ENCODE assay signal across 1 cellular context in genomic region chr7:726084-726853, GRCh38.
A peak's percentile ranks its signal among the peaks of the same experiment; 100 is the strongest.
TF ChIP-seq lines count a peak whose summit lies in the region.

Gene DNAAF5, plus strand, starts transcription at chr7:726699. Its CDS starts 22 bp downstream, at chr7:726721.

TF ChIP-seq in GM12878, 131 proteins besides CTCF, POLR2A, EP300 and RAD21 (continued from another document and continues in another):
- TF ChIP-seq, protein P1, sequence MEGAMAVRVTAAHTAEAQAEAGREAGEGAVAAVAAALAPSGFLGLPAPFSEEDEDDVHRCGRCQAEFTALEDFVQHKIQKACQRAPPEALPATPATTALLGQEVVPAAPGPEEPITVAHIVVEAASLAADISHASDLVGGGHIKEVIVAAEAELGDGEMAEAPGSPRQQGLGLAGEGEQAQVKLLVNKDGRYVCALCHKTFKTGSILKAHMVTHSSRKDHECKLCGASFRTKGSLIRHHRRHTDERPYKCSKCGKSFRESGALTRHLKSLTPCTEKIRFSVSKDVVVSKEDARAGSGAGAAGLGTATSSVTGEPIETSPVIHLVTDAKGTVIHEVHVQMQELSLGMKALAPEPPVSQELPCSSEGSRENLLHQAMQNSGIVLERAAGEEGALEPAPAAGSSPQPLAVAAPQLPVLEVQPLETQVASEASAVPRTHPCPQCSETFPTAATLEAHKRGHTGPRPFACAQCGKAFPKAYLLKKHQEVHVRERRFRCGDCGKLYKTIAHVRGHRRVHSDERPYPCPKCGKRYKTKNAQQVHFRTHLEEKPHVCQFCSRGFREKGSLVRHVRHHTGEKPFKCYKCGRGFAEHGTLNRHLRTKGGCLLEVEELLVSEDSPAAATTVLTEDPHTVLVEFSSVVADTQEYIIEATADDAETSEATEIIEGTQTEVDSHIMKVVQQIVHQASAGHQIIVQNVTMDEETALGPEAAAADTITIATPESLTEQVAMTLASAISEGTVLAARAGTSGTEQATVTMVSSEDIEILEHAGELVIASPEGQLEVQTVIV (IDR thresholded peaks at IDR 0.05; ENCODE audit: borderline replicate concordance, partially characterized antibody) = peak; percentile 99
- no peak for TF ChIP-seq RAD51 (IDR thresholded peaks at IDR 0.05)
- TF ChIP-seq, protein P2, sequence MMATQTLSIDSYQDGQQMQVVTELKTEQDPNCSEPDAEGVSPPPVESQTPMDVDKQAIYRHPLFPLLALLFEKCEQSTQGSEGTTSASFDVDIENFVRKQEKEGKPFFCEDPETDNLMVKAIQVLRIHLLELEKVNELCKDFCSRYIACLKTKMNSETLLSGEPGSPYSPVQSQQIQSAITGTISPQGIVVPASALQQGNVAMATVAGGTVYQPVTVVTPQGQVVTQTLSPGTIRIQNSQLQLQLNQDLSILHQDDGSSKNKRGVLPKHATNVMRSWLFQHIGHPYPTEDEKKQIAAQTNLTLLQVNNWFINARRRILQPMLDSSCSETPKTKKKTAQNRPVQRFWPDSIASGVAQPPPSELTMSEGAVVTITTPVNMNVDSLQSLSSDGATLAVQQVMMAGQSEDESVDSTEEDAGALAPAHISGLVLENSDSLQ (IDR thresholded peaks at IDR 0.05) = no peak
- TF ChIP-seq SRF (IDR thresholded peaks at IDR 0.05; ENCODE audit: low read depth in 2 of 2, low read length in 2 of 2) = 0 out of 4 replicates have a peak, but pooled peaks of 1 of the 2 experiments have one; percentile 30
- no peak for TF ChIP-seq MTA3 (IDR thresholded peaks at IDR 0.05; ENCODE audit: borderline replicate concordance, low read length)
- no peak for TF ChIP-seq RCOR1 (conservative IDR thresholded peaks at IDR 0.05; ENCODE audit: low read depth, low read length)
- no peak for TF ChIP-seq FOXK2 (IDR thresholded peaks at IDR 0.05)
- TF ChIP-seq SUPT20H (IDR thresholded peaks at IDR 0.05; ENCODE audit: borderline replicate concordance, control insufficient read depth, low read depth, low read length) = no peak
- TF ChIP-seq POLR2AphosphoS5 (IDR thresholded peaks at IDR 0.05; ENCODE audit: low read length) = peak; percentile 52
- TF ChIP-seq SP1 (IDR thresholded peaks at IDR 0.05; ENCODE audit: low read depth, low read length) = peak; percentile 26
- peak; percentile 98 for TF ChIP-seq NKRF (conservative IDR thresholded peaks at IDR 0.05)
- peak; percentile 91 for TF ChIP-seq ELK1 (IDR thresholded peaks at IDR 0.05; ENCODE audit: low read depth, low read length)
- TF ChIP-seq SUZ12 (IDR thresholded peaks at IDR 0.05; ENCODE audit: unreplicated experiment) = no peak
- no peak for TF ChIP-seq EED (IDR thresholded peaks at IDR 0.05; ENCODE audit: low read depth)
- peak; percentile 60; the same call in 1 of the 2 replicates for TF ChIP-seq ZBTB11 (CRISPR knock-in tag; IDR thresholded peaks at IDR 0.05)
- no peak for TF ChIP-seq CBX5 (IDR thresholded peaks at IDR 0.05; ENCODE audit: low read depth)
- TF ChIP-seq MAX (IDR thresholded peaks at IDR 0.05; ENCODE audit: low read depth, low read length) = peak; percentile 99
- no peak for TF ChIP-seq ZBTB33 (IDR thresholded peaks at IDR 0.05)
- TF ChIP-seq GABPA (IDR thresholded peaks at IDR 0.05; ENCODE audit: low read depth) = peak; percentile 92
- TF ChIP-seq BCLAF1 (IDR thresholded peaks at IDR 0.05) = no peak
- no peak for TF ChIP-seq KDM1A (IDR thresholded peaks at IDR 0.05; ENCODE audit: borderline replicate concordance)
- TF ChIP-seq TAF1 (IDR thresholded peaks at IDR 0.05; ENCODE audit: borderline replicate concordance, low read depth, low read length) = peak; percentile 89
- TF ChIP-seq, protein P3, sequence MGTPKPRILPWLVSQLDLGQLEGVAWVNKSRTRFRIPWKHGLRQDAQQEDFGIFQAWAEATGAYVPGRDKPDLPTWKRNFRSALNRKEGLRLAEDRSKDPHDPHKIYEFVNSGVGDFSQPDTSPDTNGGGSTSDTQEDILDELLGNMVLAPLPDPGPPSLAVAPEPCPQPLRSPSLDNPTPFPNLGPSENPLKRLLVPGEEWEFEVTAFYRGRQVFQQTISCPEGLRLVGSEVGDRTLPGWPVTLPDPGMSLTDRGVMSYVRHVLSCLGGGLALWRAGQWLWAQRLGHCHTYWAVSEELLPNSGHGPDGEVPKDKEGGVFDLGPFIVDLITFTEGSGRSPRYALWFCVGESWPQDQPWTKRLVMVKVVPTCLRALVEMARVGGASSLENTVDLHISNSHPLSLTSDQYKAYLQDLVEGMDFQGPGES (IDR thresholded peaks at IDR 0.05) = no peak
- TF ChIP-seq LARP7 (IDR thresholded peaks at IDR 0.05) = peak; percentile 89
- 0 out of 2 replicates have a peak, but pooled peaks have one; percentile 71 for TF ChIP-seq ZNF207 (IDR thresholded peaks at IDR 0.05; ENCODE audit: borderline replicate concordance)
- TF ChIP-seq, protein P4, sequence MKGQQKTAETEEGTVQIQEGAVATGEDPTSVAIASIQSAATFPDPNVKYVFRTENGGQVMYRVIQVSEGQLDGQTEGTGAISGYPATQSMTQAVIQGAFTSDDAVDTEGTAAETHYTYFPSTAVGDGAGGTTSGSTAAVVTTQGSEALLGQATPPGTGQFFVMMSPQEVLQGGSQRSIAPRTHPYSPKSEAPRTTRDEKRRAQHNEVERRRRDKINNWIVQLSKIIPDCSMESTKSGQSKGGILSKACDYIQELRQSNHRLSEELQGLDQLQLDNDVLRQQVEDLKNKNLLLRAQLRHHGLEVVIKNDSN (IDR thresholded peaks at IDR 0.05; ENCODE audit: borderline replicate concordance, extremely low read length, insufficient read depth, low read depth, low read length) = peak; percentile 87
- TF ChIP-seq, protein P5, sequence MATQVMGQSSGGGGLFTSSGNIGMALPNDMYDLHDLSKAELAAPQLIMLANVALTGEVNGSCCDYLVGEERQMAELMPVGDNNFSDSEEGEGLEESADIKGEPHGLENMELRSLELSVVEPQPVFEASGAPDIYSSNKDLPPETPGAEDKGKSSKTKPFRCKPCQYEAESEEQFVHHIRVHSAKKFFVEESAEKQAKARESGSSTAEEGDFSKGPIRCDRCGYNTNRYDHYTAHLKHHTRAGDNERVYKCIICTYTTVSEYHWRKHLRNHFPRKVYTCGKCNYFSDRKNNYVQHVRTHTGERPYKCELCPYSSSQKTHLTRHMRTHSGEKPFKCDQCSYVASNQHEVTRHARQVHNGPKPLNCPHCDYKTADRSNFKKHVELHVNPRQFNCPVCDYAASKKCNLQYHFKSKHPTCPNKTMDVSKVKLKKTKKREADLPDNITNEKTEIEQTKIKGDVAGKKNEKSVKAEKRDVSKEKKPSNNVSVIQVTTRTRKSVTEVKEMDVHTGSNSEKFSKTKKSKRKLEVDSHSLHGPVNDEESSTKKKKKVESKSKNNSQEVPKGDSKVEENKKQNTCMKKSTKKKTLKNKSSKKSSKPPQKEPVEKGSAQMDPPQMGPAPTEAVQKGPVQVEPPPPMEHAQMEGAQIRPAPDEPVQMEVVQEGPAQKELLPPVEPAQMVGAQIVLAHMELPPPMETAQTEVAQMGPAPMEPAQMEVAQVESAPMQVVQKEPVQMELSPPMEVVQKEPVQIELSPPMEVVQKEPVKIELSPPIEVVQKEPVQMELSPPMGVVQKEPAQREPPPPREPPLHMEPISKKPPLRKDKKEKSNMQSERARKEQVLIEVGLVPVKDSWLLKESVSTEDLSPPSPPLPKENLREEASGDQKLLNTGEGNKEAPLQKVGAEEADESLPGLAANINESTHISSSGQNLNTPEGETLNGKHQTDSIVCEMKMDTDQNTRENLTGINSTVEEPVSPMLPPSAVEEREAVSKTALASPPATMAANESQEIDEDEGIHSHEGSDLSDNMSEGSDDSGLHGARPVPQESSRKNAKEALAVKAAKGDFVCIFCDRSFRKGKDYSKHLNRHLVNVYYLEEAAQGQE (IDR thresholded peaks at IDR 0.05; ENCODE audit: low read depth, low read length) = no peak
- no peak for TF ChIP-seq WRNIP1 (IDR thresholded peaks at IDR 0.05; ENCODE audit: borderline replicate concordance, low read depth, low read length)
- TF ChIP-seq SMAD1 (IDR thresholded peaks at IDR 0.05; ENCODE audit: low read depth, partially characterized antibody) = no peak
- no peak for TF ChIP-seq BCL11A (IDR thresholded peaks at IDR 0.05; ENCODE audit: low read depth, low read length)
- no peak for TF ChIP-seq CEBPB (IDR thresholded peaks at IDR 0.05; ENCODE audit: borderline replicate concordance in 1 of 2, low read depth in 2 of 2, low read length in 2 of 2)
